20 cellular contexts compared by ENCODE assay signal in the genomic region with DNA sequence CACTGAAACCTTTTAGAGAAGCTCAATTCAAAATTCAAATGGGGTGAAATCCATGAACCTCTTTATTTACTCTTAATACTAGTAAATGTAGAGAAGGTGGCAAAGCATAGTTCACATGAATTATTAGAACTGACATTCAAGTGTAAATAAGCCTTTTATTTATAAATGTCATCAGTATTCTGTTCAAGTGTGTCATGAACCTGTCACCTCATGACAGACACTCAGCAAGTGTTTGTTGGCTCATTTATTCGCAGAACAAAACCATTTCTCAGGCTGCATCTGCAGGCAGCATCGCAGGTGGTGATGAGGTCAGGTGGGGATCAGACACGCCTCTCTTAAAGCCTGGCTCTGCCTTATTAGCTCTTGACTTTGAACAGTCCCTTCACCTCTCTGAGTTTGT.
DNase-seq lines count a peak whose midpoint lies in the region; ATAC-seq and FAIRE-seq lines count a peak whose summit lies in the region.
"Had no signal": no experiment of that assay in that cellular context is flagged by ENCODE, and none has a peak within 500 bp of the region (broad histone marks: within the 10 kb centered on the region; RNA-seq: fewer than 3 reads in every experiment).

No MANE protein-coding gene starts in this region.

- peak; percentile 56 for DNase-seq in NCI-H2107 treated with DMSO at 0.1 percent for 48 hours (lab: John Stamatoyannopoulos, UW; ENCODE audit: unreplicated experiment)
- no peak for DNase-seq in NCI-H2107 (lab: John Stamatoyannopoulos, UW)
- DNase-seq in NCI-H187 treated with DMSO at 0.1 percent for 48 hours (lab: John Stamatoyannopoulos, UW): peak; percentile 56
- peak; percentile 95 for DNase-seq in NCI-H510A treated with DMSO at 0.1 percent for 48 hours (lab: John Stamatoyannopoulos, UW)
- DNase-seq in small intestine: peak; percentile 29
- DNase-seq in NCI-H82 treated with DMSO at 0.1 percent for 48 hours (lab: John Stamatoyannopoulos, UW; ENCODE audit: unreplicated experiment): no peak
- DNase-seq in stimulated activated CD4-positive, alpha-beta T cell treated with anti-CD3 and anti-CD28 coated beads, Interleukin-12 subunit alpha, Interleukin-12 subunit beta, amount 100 ng/mL, for 4 hours: no peak
- DNase-seq: activated B cell treated with CpG ODN at 0.5 μM for 24 hours; activated naive CD8-positive, alpha-beta T cell treated with anti-CD3 and anti-CD28 coated beads, Interleukin-2, amount 50 U/mL, for 24 hours; activated T-cell treated with anti-CD3 and anti-CD28 coated beads, Interleukin-2, amount 50 U/mL, for 72 hours; colonic mucosa; effector CD8-positive, alpha-beta T cell; hypothalamus; immature natural killer cell; NCI-H226; NK-92 treated with Interleukin-12 subunit alpha and Interleukin-12 subunit beta, amount 100 ng/mL, for 24 hours; stimulated activated naive CD4-positive, alpha-beta T cell had no signal

- no peaks in the 10 kb centered on the region for H3K36me3 ChIP-seq in small intestine (ENCODE audit: control insufficient read depth in 2 of 2, insufficient read depth in 2 of 2, low read length in 2 of 2)
- H3K36me3 ChIP-seq: colonic mucosa had no signal

- H3K9me3 ChIP-seq in small intestine (ENCODE audit: control insufficient read depth, low read depth): no peaks in the 10 kb centered on the region
- H3K9me3 ChIP-seq: colonic mucosa had no signal

- H3K27ac ChIP-seq in small intestine (ENCODE audit: low read depth in 1 of 2, low read length in 1 of 2): no peak overlapping the region
- H3K27ac ChIP-seq: colonic mucosa, SK-N-MC had no signal

- no peaks in the 10 kb centered on the region for H3K27me3 ChIP-seq in small intestine (ENCODE audit: control insufficient read depth in 2 of 2, insufficient read depth in 2 of 2, low read length in 2 of 2)
- H3K27me3 ChIP-seq: colonic mucosa had no signal

- FAIRE-seq in small intestine (lab: Jason Lieb, UNC): no peak

- ATAC-seq in GM19452 (IDR thresholded peaks at IDR 0.05; ENCODE audit: unreplicated experiment): no peak
- ATAC-seq: activated naive CD8-positive, alpha-beta T cell treated with anti-CD3 and anti-CD28 coated beads, Interleukin-2, amount 50 U/mL, for 24 hours; activated T-cell treated with anti-CD3 and anti-CD28 coated beads, Interleukin-2, amount 50 U/mL, for 72 hours; GM23338 had no signal

- H3K4me1 ChIP-seq in small intestine (ENCODE audit: control insufficient read depth in 2 of 2, insufficient read depth in 1 of 2, low read depth in 1 of 2, low read length in 1 of 2): no peaks in the 10 kb centered on the region
- H3K4me1 ChIP-seq: colonic mucosa had no signal

- H3K4me3 ChIP-seq in small intestine (ENCODE audit: low read depth in 1 of 2, low read length in 2 of 2): no peak overlapping the region
- H3K4me3 ChIP-seq: colonic mucosa, GM23338, SK-N-MC had no signal

- 12 to 64% (median 47%) methylated on average over 3 of the region's 3 CpGs for WGBS in small intestine, 3 donors

Comparison
In these comparisons a context has a peak if more than half of its experiments do, and no peak if none do; other contexts are left out.
1. DNase-seq: peak in NCI-H2107 treated with DMSO at 0.1 percent for 48 hours (single experiment), NCI-H187 treated with DMSO at 0.1 percent for 48 hours (single experiment), NCI-H510A treated with DMSO at 0.1 percent for 48 hours (single experiment) and small intestine (single experiment); none in NCI-H2107 (single experiment), NCI-H82 treated with DMSO at 0.1 percent for 48 hours (single experiment) and stimulated activated CD4-positive, alpha-beta T cell treated with anti-CD3 and anti-CD28 coated beads, Interleukin-12 subunit alpha, Interleukin-12 subunit beta, amount 100 ng/mL, for 4 hours (single experiment).